21 cellular contexts compared by ENCODE assay signal in the genomic region with DNA sequence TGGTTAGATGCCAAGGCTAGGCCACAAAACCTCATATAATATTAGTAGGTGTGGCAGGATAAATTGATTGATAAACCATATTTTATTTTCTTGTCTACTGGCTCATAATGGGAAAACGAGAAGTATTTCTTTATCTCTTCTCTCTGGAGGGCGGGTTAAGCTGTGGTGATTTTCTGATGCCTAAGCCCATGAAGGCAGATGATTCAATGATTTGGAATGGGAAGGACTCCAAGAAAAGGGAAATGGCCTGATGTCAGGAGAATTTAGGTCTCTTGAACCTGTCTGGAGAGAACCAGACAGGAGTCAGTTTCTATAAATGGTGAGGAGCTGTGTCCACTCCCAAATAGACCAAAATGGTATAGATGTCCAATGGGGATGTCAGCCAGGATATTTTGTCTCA.
"Had no signal": no experiment of that assay in that cellular context is flagged by ENCODE, and none has a peak within 500 bp of the region (broad histone marks: within the 10 kb centered on the region; RNA-seq: fewer than 3 reads in every experiment).

No MANE protein-coding gene starts in this region.

- DNase-seq: activated B cell treated with CpG ODN at 0.5 μM for 24 hours; activated CD4-positive, alpha-beta T cell treated with anti-CD3 and anti-CD28 coated beads, Interleukin-2, amount 10 ng/mL, durations not matched to agents 24 days and 14 days; activated CD8-positive, alpha-beta memory T cell treated with anti-CD3 and anti-CD28 coated beads for 24 hours; activated gamma-delta T cell treated with Interleukin-2 at 50 U/mL for 16 hours; hippocampal formation; kidney; left ventricle myocardium superior; naive thymus-derived CD8-positive, alpha-beta T cell; posterior cingulate gyrus; retina; stimulated activated CD4-positive, alpha-beta T cell treated with anti-CD3 and anti-CD28 coated beads, Interleukin-4, amount 100 ng/mL, for 1 hour; stimulated activated naive B cell treated with anti-CD40 and anti-IgM and Interleukin-4, amounts not matched to agents 10 μg/mL and 1 μg/mL and 100 μg/mL, for 72 hours; T-helper 2 cell; tibial artery had no signal

- H3K4me3 Mint-ChIP-seq: activated B cell treated with CpG ODN at 0.5 μM for 24 hours; activated CD4-positive, alpha-beta T cell treated with anti-CD3 and anti-CD28 coated beads, Interleukin-2, amount 10 ng/mL, durations not matched to agents 24 days and 14 days; activated naive CD8-positive, alpha-beta T cell; memory B cell; naive thymus-derived CD8-positive, alpha-beta T cell; stimulated activated naive B cell treated with anti-CD40 and anti-IgM and Interleukin-4, amounts not matched to agents 10 μg/mL and 1 μg/mL and 100 μg/mL, for 72 hours had no signal

- FAIRE-seq: colon, endometrium, kidney, TTC549 had no signal

- H3K36me3 ChIP-seq: cardiac muscle cell, neutrophil had no signal

- H3K27ac ChIP-seq: cardiac muscle cell, neutrophil, tibial artery had no signal

- H3K27me3 ChIP-seq: cardiac muscle cell, neutrophil, tibial artery had no signal

- H3K4me1 ChIP-seq: tibial artery had no signal

- ATAC-seq: left ventricle myocardium superior; naive thymus-derived CD8-positive, alpha-beta T cell; stimulated activated naive B cell treated with anti-CD40 and anti-IgM and Interleukin-4, amounts not matched to agents 10 μg/mL and 1 μg/mL and 100 μg/mL, for 72 hours had no signal

- H3K27me3 Mint-ChIP-seq: activated B cell treated with CpG ODN at 0.5 μM for 24 hours; activated CD4-positive, alpha-beta T cell treated with anti-CD3 and anti-CD28 coated beads, Interleukin-2, amount 10 ng/mL, durations not matched to agents 24 days and 14 days; activated naive CD8-positive, alpha-beta T cell; memory B cell; naive thymus-derived CD8-positive, alpha-beta T cell; stimulated activated naive B cell treated with anti-CD40 and anti-IgM and Interleukin-4, amounts not matched to agents 10 μg/mL and 1 μg/mL and 100 μg/mL, for 72 hours had no signal

- H3K9me3 ChIP-seq: neutrophil, tibial artery had no signal

- H3K4me1 Mint-ChIP-seq: activated B cell treated with CpG ODN at 0.5 μM for 24 hours; memory B cell; naive thymus-derived CD8-positive, alpha-beta T cell had no signal

- H3K4me3 ChIP-seq: cardiac muscle cell, tibial artery had no signal

- H3K9me3 Mint-ChIP-seq: activated B cell treated with CpG ODN at 0.5 μM for 24 hours; activated CD4-positive, alpha-beta T cell treated with anti-CD3 and anti-CD28 coated beads, Interleukin-2, amount 10 ng/mL, durations not matched to agents 24 days and 14 days had no signal

- H3K27ac Mint-ChIP-seq: activated B cell treated with CpG ODN at 0.5 μM for 24 hours; activated CD4-positive, alpha-beta T cell treated with anti-CD3 and anti-CD28 coated beads, Interleukin-2, amount 10 ng/mL, durations not matched to agents 24 days and 14 days; activated naive CD8-positive, alpha-beta T cell; memory B cell; naive thymus-derived CD8-positive, alpha-beta T cell; stimulated activated naive B cell treated with anti-CD40 and anti-IgM and Interleukin-4, amounts not matched to agents 10 μg/mL and 1 μg/mL and 100 μg/mL, for 72 hours had no signal
